In genomic region chr7:65750511-65751344, GRCh38 we compare ENCODE assay signal across 9 cellular contexts.
A peak's percentile ranks its signal among the peaks of the same experiment; 100 is the strongest.
DNase-seq lines count a peak whose midpoint lies in the region; ATAC-seq, FAIRE-seq and TF ChIP-seq lines count a peak whose summit lies in the region.
"Had no signal": no experiment of that assay in that cellular context is flagged by ENCODE, and none has a peak within 500 bp of the region (broad histone marks: within the 10 kb centered on the region; RNA-seq: fewer than 3 reads in every experiment).

No MANE protein-coding gene starts in this region.

- peaks cover 17% of the 10 kb centered on the region for H3K36me3 ChIP-seq in BE2C

- DNase-seq in BE2C (peak; percentile 95), GM19239 (ENCODE audit: insufficient read length, low spot score) (peak; percentile 83), NCI-H460 (ENCODE audit: extremely low read depth, low read depth) (peak; percentile 85), cerebellar nuclear complex (lab: John Stamatoyannopoulos, UW) (peak; percentile 7 to 57), kidney glomerular epithelial cell (lab: John Stamatoyannopoulos, UW) (peak; percentile 90)
- peak; percentile 79 for DNase-seq in activated CD4-positive, alpha-beta T cell treated with anti-CD3 and anti-CD28 coated beads for 1 hour
- DNase-seq in stimulated activated CD4-positive, alpha-beta T cell treated with anti-CD3 and anti-CD28 coated beads, Interleukin-15, amount 100 ng/mL, for 48 hours (ENCODE audit: low read depth in 2 of 2): peak; percentile 77 to 83

- no peaks in the 10 kb centered on the region for H3K9me3 ChIP-seq in BE2C

- no peaks in the 10 kb centered on the region for H3K27me3 ChIP-seq in BE2C

- no peak for TF ChIP-seq CTCF in BE2C (IDR thresholded peaks at IDR 0.05; ENCODE audit: low read depth, low read length)

- peak overlapping the region; percentile 99 for H3K4me3 ChIP-seq in BE2C (ENCODE audit: low read depth, low read length)

- ATAC-seq in HG03439 (IDR thresholded peaks at IDR 0.05; ENCODE audit: unreplicated experiment): peak; percentile 96

- no peaks in the 10 kb centered on the region for H3K4me1 ChIP-seq in BE2C

- FAIRE-seq in GM19239 (lab: Jason Lieb, UNC): no peak
- FAIRE-seq: colon had no signal

Comparison
In these comparisons a context has a peak if more than half of its experiments do, and no peak if none do; other contexts are left out.
1. Peak in every context shown above with its lines: DNase-seq, ATAC-seq and H3K4me3 ChIP-seq.
2. DNase-seq: peak in every context shown above with its lines; median percentile 95 in BE2C; 90 in kidney glomerular epithelial cell; 85 in NCI-H460; 83 in GM19239; 80 in stimulated activated CD4-positive, alpha-beta T cell treated with anti-CD3 and anti-CD28 coated beads, Interleukin-15, amount 100 ng/mL, for 48 hours; 79 in activated CD4-positive, alpha-beta T cell treated with anti-CD3 and anti-CD28 coated beads for 1 hour; 32 in cerebellar nuclear complex.